8 cellular contexts compared by ENCODE assay signal in the genomic region with DNA sequence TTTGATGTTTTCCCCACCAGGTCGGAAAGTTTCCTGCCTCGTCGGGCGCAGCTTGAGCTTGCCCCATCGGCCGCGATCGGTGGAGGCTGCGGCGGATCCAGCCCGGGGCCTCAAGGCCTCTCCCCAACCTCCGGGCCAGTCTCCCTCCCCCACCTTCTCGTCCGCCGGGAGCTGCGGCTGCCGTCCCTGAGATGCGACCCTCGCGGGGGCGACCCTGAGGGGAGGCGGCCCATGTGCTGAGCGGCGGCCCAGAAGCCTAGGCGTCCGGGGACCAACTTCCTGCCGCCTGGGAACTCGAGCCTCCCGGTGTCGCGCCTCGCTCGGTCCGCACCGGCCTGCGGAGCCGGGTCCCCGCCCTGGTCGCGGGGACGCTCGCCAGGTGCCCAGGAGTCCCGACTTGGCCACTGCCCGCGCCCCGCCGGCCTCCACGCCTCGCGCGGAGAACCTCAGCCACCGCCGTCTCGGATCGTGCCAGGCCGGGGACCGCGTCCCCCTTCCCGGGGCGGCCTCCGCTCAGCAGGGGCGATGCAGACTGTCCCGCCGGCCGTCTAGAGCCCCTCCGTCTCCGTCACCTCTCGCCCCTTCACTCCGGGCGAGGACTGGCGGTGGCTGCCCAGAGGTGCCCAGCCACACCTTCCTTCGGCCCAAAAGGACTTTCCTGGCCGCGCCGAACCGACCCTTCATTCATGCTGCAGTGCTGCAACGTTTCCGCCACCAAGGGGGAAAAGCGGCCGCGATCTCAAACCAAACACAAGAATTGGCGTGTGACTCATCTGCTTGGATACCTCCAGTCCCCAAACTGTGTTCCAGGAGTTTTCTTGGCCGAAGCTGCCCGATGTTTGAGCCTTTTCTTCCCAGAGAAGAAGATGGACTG. TPM values are rescaled to one million over a fixed set of nuclear protein-coding genes. Genes with fewer than 3 reads are reported as not detected.
DNase-seq lines count a peak whose midpoint lies in the region; ATAC-seq, FAIRE-seq and TF ChIP-seq lines count a peak whose summit lies in the region.

No MANE protein-coding gene starts in this region.

- peak overlapping the region; percentile 53 for H4K91ac ChIP-seq in H1 (replicated peaks; ENCODE audit: insufficient read length, low read length)

- peaks cover 0 to 7% (median under 1%) of the 10 kb centered on the region in 4 experiments; a peak in 2 of 7 replicates for H3K4me1 ChIP-seq in H1 (replicated peaks in 1 of 4; ENCODE audit: control insufficient read depth in 3 of 4, insufficient read depth in 4 of 4, low read length in 3 of 4)
- H3K4me1 ChIP-seq in mesendoderm (ENCODE audit: control insufficient read depth, low read depth, low read length) = no peaks in the 10 kb centered on the region

- no peak for FAIRE-seq in H1 (lab: Jason Lieb, UNC)

- H2AK5ac ChIP-seq in H1 (ENCODE audit: low read depth, low read length) = no peak overlapping the region
- no peak overlapping the region for H2AK5ac ChIP-seq in mesendoderm (ENCODE audit: low read length)

- H3K4me2 ChIP-seq in H1 (ENCODE audit: insufficient read depth in 1 of 2, low read depth in 2 of 2, low read length in 2 of 2) = peak overlapping the region; percentile 85 to 91
- peak overlapping the region; percentile 47 for H3K4me2 ChIP-seq in mesendoderm (ENCODE audit: low read length)

- H2BK12ac ChIP-seq in H1 (ENCODE audit: low read depth, low read length) = peak overlapping the region; percentile 77; the same call in 1 of the 2 replicates

- TF ChIP-seq CTCF in H1 (IDR thresholded peaks at IDR 0.05; ENCODE audit: control extremely low read depth in 1 of 3, insufficient read depth in 1 of 3, low read depth in 1 of 3, low read length in 3 of 3) = no peak

- no peaks in the 10 kb centered on the region for H3K9me3 ChIP-seq in H1 (ENCODE audit: insufficient read depth in 2 of 2, low read depth in 1 of 2, low read length in 1 of 2)

- CTCF ChIA-PET in H1 (lab: Charles Lee; ENCODE audit: partially characterized antibody) = interaction anchor here (0.6 kb wide), 1 partner anchor 69 kb away, joined by 3 read pairs; no protein-coding TSS in a partner anchor

- H3K18ac ChIP-seq in H1 (ENCODE audit: extremely low read depth, low read length) = peak overlapping the region; percentile 22; the same call in 1 of the 2 replicates
- H3K18ac ChIP-seq in mesendoderm (ENCODE audit: low read length) = peak overlapping the region; percentile 51

- no peak overlapping the region for H2AFZ ChIP-seq in H1 (ENCODE audit: low read length)

- TF ChIP-seq POLR2A in H1 (IDR thresholded peaks at IDR 0.05; ENCODE audit: control extremely low read depth in 1 of 2, low read depth in 2 of 2, low read length in 2 of 2) = no peak; a peak in 1 of 3 replicates

- peak; percentile 73 for DNase-seq in Daoy (ENCODE audit: low read depth)
- DNase-seq in LHCN-M2 (ENCODE audit: low read depth) = peak; percentile 67
- peak; percentile 10 to 11 for DNase-seq in activated CD8-positive, alpha-beta memory T cell treated with anti-CD3 and anti-CD28 coated beads for 1 hour (ENCODE audit: extremely low read depth in 1 of 2, low read depth in 1 of 2)
- DNase-seq in H1 (ENCODE audit: low read depth in 1 of 2, low spot score in 2 of 2) = peak in 1 of 2 experiments; percentile 63
- DNase-seq in mesendoderm = peak; percentile 78
- DNase-seq in stimulated activated CD8-positive, alpha-beta memory T cell treated with anti-CD3 and anti-CD28 coated beads, Interleukin-7, amount 100 ng/mL, for 48 hours (ENCODE audit: extremely low read depth in 1 of 2, low read depth in 1 of 2) = peak; percentile 16 to 21
- no peak for DNase-seq in NCI-H2107 (lab: John Stamatoyannopoulos, UW)

- H3K9ac ChIP-seq in H1 (replicated peaks in 1 of 4; ENCODE audit: extremely low read depth in 1 of 4, low read depth in 3 of 4, low read length in 3 of 4) = peak overlapping the region; percentile 85 to 95 (median 92)
- peak overlapping the region; percentile 89 for H3K9ac ChIP-seq in mesendoderm (ENCODE audit: low read length)

- H3K79me1 ChIP-seq in H1 (ENCODE audit: low read depth, low read length) = no peaks in the 10 kb centered on the region
- peaks cover 8% of the 10 kb centered on the region for H3K79me1 ChIP-seq in mesendoderm (ENCODE audit: low read length)

- H3K4me3 ChIP-seq in H1 (ENCODE audit: extremely low read depth in 1 of 4, insufficient read depth in 2 of 4, low read depth in 3 of 4, low read length in 4 of 4) = peak overlapping the region; percentile 69 to 92 (median 86)
- peak overlapping the region; percentile 30 for H3K4me3 ChIP-seq in mesendoderm (ENCODE audit: low read length)

- H2BK5ac ChIP-seq in H1 (ENCODE audit: low read depth, low read length) (peak overlapping the region; percentile 96), mesendoderm (ENCODE audit: low read length) (no peak overlapping the region)

- H3K36me3 ChIP-seq in H1 (ENCODE audit: control insufficient read depth in 2 of 4, insufficient read depth in 4 of 4, low read length in 3 of 4) (no peaks in the 10 kb centered on the region; a peak in 1 of 8 replicates), mesendoderm (ENCODE audit: control insufficient read depth, insufficient read depth, low read length) (no peaks in the 10 kb centered on the region)

- peaks cover 10% of the 10 kb centered on the region for H3K23me2 ChIP-seq in H1 (ENCODE audit: low read depth, low read length)

- H4K20me1 ChIP-seq in H1 (replicated peaks in 1 of 2; ENCODE audit: control insufficient read depth in 1 of 2, insufficient read depth in 2 of 2, low read length in 2 of 2) = peaks cover 9% of the 10 kb centered on the region in 2 experiments

- POLR2A ChIA-PET in H1 (lab: Charles Lee; ENCODE audit: partially characterized antibody) = interaction anchor here (0.8 to 1.9 kb wide), 12 partner anchors 11 to 161 kb away, joined by 3 to 12 read pairs (median 4); a partner anchor contains a TSS

- H3K79me2 ChIP-seq in H1 (ENCODE audit: control insufficient read depth in 1 of 2, insufficient read depth in 2 of 2, low read length in 2 of 2) (peaks cover 3 to 46% of the 10 kb centered on the region in 2 experiments), mesendoderm (ENCODE audit: control insufficient read depth, insufficient read depth, low read length) (peaks cover 39% of the 10 kb centered on the region)

- no peak overlapping the region for H3K23ac ChIP-seq in H1 (ENCODE audit: insufficient read length)
- peak overlapping the region; percentile 95 for H3K23ac ChIP-seq in mesendoderm (ENCODE audit: low read length)

- H2BK20ac ChIP-seq in H1 (ENCODE audit: low read length) = no peak overlapping the region

- H3K4ac ChIP-seq in H1 (replicated peaks; ENCODE audit: insufficient read length, low read depth, low read length) (peak overlapping the region; percentile 82), mesendoderm (ENCODE audit: low read depth, low read length) (peak overlapping the region; percentile 88)

- H3K27me3 ChIP-seq in H1 (replicated peaks in 1 of 4; ENCODE audit: control insufficient read depth in 3 of 4, extremely low read depth in 1 of 4, insufficient read depth in 3 of 4, low read length in 3 of 4) (no peaks in the 10 kb centered on the region), mesendoderm (ENCODE audit: insufficient read depth, low read length, poor library complexity) (no peaks in the 10 kb centered on the region)

- H3K14ac ChIP-seq in H1 (ENCODE audit: insufficient read length) = no peak overlapping the region

- peak overlapping the region; percentile 94 for H3K27ac ChIP-seq in H1 (ENCODE audit: low read depth, low read length)
- H3K27ac ChIP-seq in mesendoderm (ENCODE audit: low read depth, low read length) = peak overlapping the region; percentile 62

- H3K56ac ChIP-seq in H1 (replicated peaks; ENCODE audit: insufficient read length, low read depth, low read length) (peak overlapping the region; percentile 54), mesendoderm (ENCODE audit: low read length) (peak overlapping the region; percentile 98)

- TF ChIP-seq EP300 in H1 (IDR thresholded peaks at IDR 0.05; ENCODE audit: borderline replicate concordance in 1 of 2, low read depth in 2 of 2, low read length in 2 of 2) = no peak

- peak overlapping the region; percentile 91 for H4K5ac ChIP-seq in H1 (ENCODE audit: insufficient read length, low read depth, low read length)
- no peak overlapping the region for H4K5ac ChIP-seq in mesendoderm (ENCODE audit: low read length)

- WGBS in H1 (ENCODE audit: extremely low coverage in 1 of 2, insufficient coverage in 1 of 2, insufficient read length in 1 of 2, insufficient replicate concordance in 2 of 2, low coverage in 1 of 2, low lambda C conversion rate in 2 of 2, missing lambda C conversion rate in 1 of 2), 2 experiments = 1% methylated on average over 58 of the region's 84 CpGs; no CpG with 5 or more reads in 1 of the 2 experiments
- WGBS in mesendoderm (ENCODE audit: extremely low coverage, insufficient coverage, low lambda C conversion rate) = no CpG with 5 or more reads among the region's 84 CpGs

- H2BK120ac ChIP-seq in H1 (replicated peaks; ENCODE audit: low read depth, low read length) = no peak overlapping the region
- no peak overlapping the region for H2BK120ac ChIP-seq in mesendoderm (ENCODE audit: low read depth, low read length)

- H2BK15ac ChIP-seq in H1 (ENCODE audit: low read length) (peak overlapping the region; percentile 82; the same call in 1 of the 2 replicates), mesendoderm (replicated peaks; ENCODE audit: low read depth) (no peak overlapping the region)

- peak overlapping the region; percentile 95 for H4K8ac ChIP-seq in H1 (ENCODE audit: extremely low read depth, insufficient read depth, low read length)
- H4K8ac ChIP-seq in mesendoderm (ENCODE audit: low read depth, low read length) = no peak overlapping the region

- peak in 1 of 2 experiments; percentile 3; a peak in 1 of 4 replicates for TF ChIP-seq RAD21 in H1 (IDR thresholded peaks at IDR 0.05 in 1 of 2, conservative IDR thresholded peaks at IDR 0.05 in 1 of 2; ENCODE audit: low read depth in 2 of 2, low read length in 2 of 2)

- ATAC-seq in GM21737 (IDR thresholded peaks at IDR 0.05; ENCODE audit: unreplicated experiment) = peak; percentile 32

TF ChIP-seq in H1, 55 proteins besides CTCF, POLR2A, EP300 and RAD21 (continues in another document):
- 0 out of 2 replicates have a peak, but pooled peaks have one; percentile 8 for TF ChIP-seq KDM5A (IDR thresholded peaks at IDR 0.05; ENCODE audit: low read length)

RNA-seq across cellular contexts. Expression of a gene that starts 0.7 kb away (rescaled TPM):
- total RNA-seq in Daoy (2014; rRNA removed; shearing (Covaris generic)) = 32.6 and 34.9 TPM in 2 replicates
- 30.0 and 32.3 TPM in 2 replicates for total RNA-seq in LHCN-M2 (2014; rRNA removed)
- 8.6 TPM for polyA plus RNA-seq in LHCN-M2 (2012)
- total RNA-seq in H1 (2021; fragmentation: NEBNext Ultra II Directional; extraction: Animal tissue kit (Norgen Biotek cat#: 25700)) = 67.6 and 70.4 TPM in 2 replicates
- polyA plus RNA-seq in H1 (2011; rRNA removed) = 13.6 and 16.9 TPM in 2 replicates
- 19.5 TPM for polyA plus RNA-seq in H1 (2011; cell fraction: cytosol; rRNA removed)
- polyA plus RNA-seq in H1 (2011; cell fraction: nucleus; rRNA removed) = 52.7 TPM
- polyA plus RNA-seq in H1 (2012, experiment 1 of 2) = 18.8 to 37.7 TPM (median 23.9 TPM) in 4 replicates
- 1.7 TPM for polyA plus RNA-seq in H1 (2012, experiment 2 of 2)
- polyA plus RNA-seq in H1 (2013, experiment 1 of 2) = 30.8 TPM
- 31.4 TPM for polyA plus RNA-seq in H1 (2013, experiment 2 of 2)
- 53.2 and 56.1 TPM in 2 replicates for polyA minus RNA-seq in H1 (2011; rRNA and poly(A)+ RNA removed)
- 38.8 TPM for polyA minus RNA-seq in H1 (2011; cell fraction: cytosol; rRNA and poly(A)+ RNA removed)
- polyA minus RNA-seq in H1 (2011; cell fraction: nucleus; rRNA and poly(A)+ RNA removed) = 116 TPM
- polyA plus RNA-seq in mesendoderm (2013, experiment 1 of 2) = 36.2 TPM
- 34.5 TPM for polyA plus RNA-seq in mesendoderm (2013, experiment 2 of 2)
